ENCODE assay signal across 2 cellular contexts in the genomic region with DNA sequence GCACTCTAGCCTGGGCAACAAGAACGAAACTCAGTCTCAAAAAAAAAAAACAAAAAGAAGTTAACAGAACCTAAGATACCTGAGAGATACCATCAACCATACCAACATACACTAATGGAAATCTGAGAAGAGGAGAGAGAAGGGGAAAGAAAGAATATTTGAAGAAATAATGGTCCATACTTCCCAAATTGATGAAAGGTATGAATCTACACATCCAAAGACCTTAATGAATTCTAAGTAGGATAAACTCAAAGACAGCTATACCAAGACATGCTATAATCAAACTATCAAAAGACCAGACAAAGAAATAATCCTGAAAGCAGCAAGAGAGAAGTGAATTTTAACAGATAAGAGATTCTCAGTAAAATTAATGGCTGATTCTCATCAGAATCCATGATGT.
A peak's percentile ranks its signal among the peaks of the same experiment; 100 is the strongest.
TF ChIP-seq lines count a peak whose summit lies in the region.

No MANE protein-coding gene starts in this region.

TF ChIP-seq in HEK293, 187 proteins besides CTCF, POLR2A, EP300 and RAD21:
- TF ChIP-seq ZSCAN23 (tag by site-specific recombination; IDR thresholded peaks at IDR 0.05) (no peak), ZNF558 (tag by site-specific recombination; IDR thresholded peaks at IDR 0.05) (peak; percentile 98), ZBTB7A (tag by site-specific recombination; IDR thresholded peaks at IDR 0.05; ENCODE audit: low read depth) (no peak)

TF ChIP-seq in K562, 482 proteins besides CTCF, POLR2A, EP300 and RAD21:
- TF ChIP-seq, protein P1, sequence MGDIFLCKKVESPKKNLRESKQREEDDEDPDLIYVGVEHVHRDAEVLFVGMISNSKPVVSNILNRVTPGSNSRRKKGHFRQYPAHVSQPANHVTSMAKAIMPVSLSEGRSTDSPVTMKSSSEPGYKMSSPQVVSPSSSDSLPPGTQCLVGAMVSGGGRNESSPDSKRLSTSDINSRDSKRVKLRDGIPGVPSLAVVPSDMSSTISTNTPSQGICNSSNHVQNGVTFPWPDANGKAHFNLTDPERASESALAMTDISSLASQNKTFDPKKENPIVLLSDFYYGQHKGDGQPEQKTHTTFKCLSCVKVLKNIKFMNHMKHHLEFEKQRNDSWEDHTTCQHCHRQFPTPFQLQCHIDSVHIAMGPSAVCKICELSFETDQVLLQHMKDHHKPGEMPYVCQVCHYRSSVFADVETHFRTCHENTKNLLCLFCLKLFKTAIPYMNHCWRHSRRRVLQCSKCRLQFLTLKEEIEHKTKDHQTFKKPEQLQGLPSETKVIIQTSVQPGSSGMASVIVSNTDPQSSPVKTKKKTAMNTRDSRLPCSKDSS (IDR thresholded peaks at IDR 0.05; ENCODE audit: low read depth, partially characterized antibody), result peak; percentile 38
- TF ChIP-seq HMGN3 (IDR thresholded peaks at IDR 0.05; ENCODE audit: borderline replicate concordance, extremely low read depth, insufficient read length, low read depth, low read length), result no peak
- TF ChIP-seq ZNF224 (CRISPR knock-in tag; IDR thresholded peaks at IDR 0.05), result no peak
- TF ChIP-seq, protein P2, sequence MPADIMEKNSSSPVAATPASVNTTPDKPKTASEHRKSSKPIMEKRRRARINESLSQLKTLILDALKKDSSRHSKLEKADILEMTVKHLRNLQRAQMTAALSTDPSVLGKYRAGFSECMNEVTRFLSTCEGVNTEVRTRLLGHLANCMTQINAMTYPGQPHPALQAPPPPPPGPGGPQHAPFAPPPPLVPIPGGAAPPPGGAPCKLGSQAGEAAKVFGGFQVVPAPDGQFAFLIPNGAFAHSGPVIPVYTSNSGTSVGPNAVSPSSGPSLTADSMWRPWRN (IDR thresholded peaks at IDR 0.05; ENCODE audit: low read depth), result no peak
- TF ChIP-seq ERF (CRISPR knock-in tag; IDR thresholded peaks at IDR 0.05), result no peak
- TF ChIP-seq, protein P3, sequence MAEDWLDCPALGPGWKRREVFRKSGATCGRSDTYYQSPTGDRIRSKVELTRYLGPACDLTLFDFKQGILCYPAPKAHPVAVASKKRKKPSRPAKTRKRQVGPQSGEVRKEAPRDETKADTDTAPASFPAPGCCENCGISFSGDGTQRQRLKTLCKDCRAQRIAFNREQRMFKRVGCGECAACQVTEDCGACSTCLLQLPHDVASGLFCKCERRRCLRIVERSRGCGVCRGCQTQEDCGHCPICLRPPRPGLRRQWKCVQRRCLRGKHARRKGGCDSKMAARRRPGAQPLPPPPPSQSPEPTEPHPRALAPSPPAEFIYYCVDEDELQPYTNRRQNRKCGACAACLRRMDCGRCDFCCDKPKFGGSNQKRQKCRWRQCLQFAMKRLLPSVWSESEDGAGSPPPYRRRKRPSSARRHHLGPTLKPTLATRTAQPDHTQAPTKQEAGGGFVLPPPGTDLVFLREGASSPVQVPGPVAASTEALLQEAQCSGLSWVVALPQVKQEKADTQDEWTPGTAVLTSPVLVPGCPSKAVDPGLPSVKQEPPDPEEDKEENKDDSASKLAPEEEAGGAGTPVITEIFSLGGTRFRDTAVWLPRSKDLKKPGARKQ (CRISPR knock-in tag; IDR thresholded peaks at IDR 0.05), result no peak
- no peak for TF ChIP-seq NFE2 (IDR thresholded peaks at IDR 0.05; ENCODE audit: low read depth)
- TF ChIP-seq TCF3 (CRISPR knock-in tag; IDR thresholded peaks at IDR 0.05), result no peak
TF ChIP-seq in K562: peak in this region for 1.
